Comparison of ENCODE assay signal across 22 cellular contexts in the genomic region with DNA sequence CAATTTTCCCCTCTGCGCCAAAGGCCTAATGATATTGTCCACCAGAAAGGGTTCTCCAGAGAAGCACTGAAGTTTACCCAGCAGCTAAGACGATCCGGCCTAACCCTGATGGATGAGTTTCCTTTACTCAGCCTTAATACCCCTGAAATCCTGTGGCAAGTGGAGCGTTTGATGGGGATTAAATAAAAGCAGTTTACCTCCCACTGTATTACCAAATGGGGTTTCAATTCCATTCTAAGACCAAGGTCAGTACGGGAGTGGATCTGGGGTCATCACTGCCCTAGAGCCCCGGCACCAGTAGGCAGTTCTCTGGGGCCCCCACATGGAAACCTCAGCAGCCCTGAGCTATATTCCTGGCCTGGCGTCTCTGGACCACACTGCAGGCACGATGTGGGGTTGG.
"Had no signal": no experiment of that assay in that cellular context is flagged by ENCODE, and none has a peak within 500 bp of the region (broad histone marks: within the 10 kb centered on the region; RNA-seq: fewer than 3 reads in every experiment).

No MANE protein-coding gene starts in this region.

- ATAC-seq: activated CD4-positive, alpha-beta T cell treated with anti-CD3 and anti-CD28 coated beads for 36 hours; body of pancreas; effector memory CD8-positive, alpha-beta T cell; gastrocnemius medialis; left colon; naive thymus-derived CD4-positive, alpha-beta T cell; right cardiac atrium; stimulated activated naive CD8-positive, alpha-beta T cell treated with anti-CD3 and anti-CD28 coated beads, Interleukin-15, Interleukin-2, amounts not matched to agents 100 U/mL and 50 U/mL, for 24 hours; T-cell had no signal

- H3K27ac ChIP-seq: body of pancreas, coronary artery, gastrocnemius medialis, testis had no signal

- FAIRE-seq: keratinocyte, urothelium cell line had no signal

- H3K27me3 ChIP-seq: body of pancreas, dorsolateral prefrontal cortex, gastrocnemius medialis, testis had no signal

- DNase-seq: activated CD4-positive, alpha-beta T cell treated with anti-CD3 and anti-CD28 coated beads for 36 hours; activated CD4-positive, CD25-positive, alpha-beta regulatory T cell; activated CD8-positive, alpha-beta memory T cell treated with anti-CD3 and anti-CD28 coated beads for 24 hours; activated effector memory CD4-positive, alpha-beta T cell treated with Interleukin-2 at 50 U/mL for 16 hours; activated naive CD4-positive, alpha-beta T cell treated with Interleukin-2 at 50 U/mL for 16 hours; aorta; body of pancreas; dorsolateral prefrontal cortex; effector memory CD8-positive, alpha-beta T cell; erythroblast; gastrocnemius medialis; glutamatergic neuron; left colon; naive thymus-derived CD4-positive, alpha-beta T cell; right cardiac atrium; stimulated activated naive CD8-positive, alpha-beta T cell treated with anti-CD3 and anti-CD28 coated beads, Interleukin-15, Interleukin-2, amounts not matched to agents 100 U/mL and 50 U/mL, for 24 hours; T-cell; testis; trophoblast cell had no signal

- H3K4me1 ChIP-seq: gastrocnemius medialis had no signal

- H3K9me3 ChIP-seq: body of pancreas, gastrocnemius medialis, testis had no signal

- H3K4me3 ChIP-seq: body of pancreas, coronary artery, dorsolateral prefrontal cortex, gastrocnemius medialis, testis had no signal

- H3K36me3 ChIP-seq: gastrocnemius medialis had no signal
